ENCODE assay signal across 1 cellular context in genomic region chr2:240582781-240583180, GRCh38.
TF ChIP-seq lines count a peak whose summit lies in the region.

No MANE protein-coding gene starts in this region.

TF ChIP-seq in K562, 482 proteins besides CTCF, POLR2A, EP300 and RAD21:
- TF ChIP-seq PRPF4 (IDR thresholded peaks at IDR 0.05; ENCODE audit: insufficient read depth, low read depth, low read length, poor library complexity, severe bottlenecking) (no peak), TBP (optimal IDR thresholded peaks at IDR 0.05; ENCODE audit: low read depth, low read length) (peak; percentile 38)
TF ChIP-seq in K562: peak in this region for 1.
